In genomic region chr5:58541935-58542334, GRCh38 we compare ENCODE assay signal across 7 cellular contexts. TPM values are rescaled to one million over a fixed set of nuclear protein-coding genes. Genes with fewer than 3 reads are reported as not detected.
"Had no signal": no experiment of that assay in that cellular context is flagged by ENCODE, and none has a peak within 500 bp of the region (broad histone marks: within the 10 kb centered on the region; RNA-seq: fewer than 3 reads in every experiment).

No MANE protein-coding gene starts in this region.

RNA-seq across cellular contexts. Expression of gene RAB3C, which starts 40.9 kb away (rescaled TPM):
- total RNA-seq: GM23248, H4, HFFc6 had no signal
- polyA plus RNA-seq: GM23248 had no signal

RNA-seq across cellular contexts. Expression of gene GAPT, which starts 50.7 kb away (rescaled TPM):
- total RNA-seq: GM23248, GM23338, H1, H4, H7, H9, HFFc6 had no signal
- polyA plus RNA-seq: GM23248, GM23338, H1 had no signal
